In the genomic region with DNA sequence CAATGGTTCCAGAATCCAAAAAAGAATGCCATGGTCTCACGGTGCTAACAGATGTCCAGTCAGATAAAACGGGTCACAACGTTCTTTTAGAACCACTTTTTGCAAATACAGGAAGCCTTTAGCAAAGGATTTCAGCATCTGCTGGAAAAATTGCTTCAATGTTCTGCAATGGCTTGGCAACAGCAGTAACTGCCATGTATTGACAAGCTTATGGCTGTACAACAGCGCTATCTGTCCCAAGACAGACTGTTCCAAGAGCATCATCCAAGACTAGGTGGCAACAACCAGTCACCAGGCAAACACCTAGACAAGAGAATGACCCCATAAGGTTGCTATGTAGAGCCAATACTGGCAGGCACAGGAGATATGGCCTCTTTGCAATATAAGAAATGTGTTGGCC, we compare ENCODE assay signal across 18 cellular contexts.
"Had no signal": no experiment of that assay in that cellular context is flagged by ENCODE, and none has a peak within 500 bp of the region (broad histone marks: within the 10 kb centered on the region; RNA-seq: fewer than 3 reads in every experiment).

No MANE protein-coding gene starts in this region.

- H3K27me3 ChIP-seq: heart left ventricle, right lobe of liver, suprapubic skin, tibial nerve had no signal

- H3K4me1 ChIP-seq: right lobe of liver, suprapubic skin had no signal

- H3K4me3 ChIP-seq: heart left ventricle, lung, right lobe of liver, skin epidermis, suprapubic skin, tibial nerve had no signal

- ATAC-seq: activated CD8-positive, alpha-beta T cell treated with anti-CD3 and anti-CD28 coated beads, Interleukin-2, amount 10 ng/mL, durations not matched to agents 7 days and 5 days; activated naive CD8-positive, alpha-beta T cell treated with anti-CD3 and anti-CD28 coated beads, Interleukin-2, amount 50 U/mL, for 24 hours; stimulated activated naive CD8-positive, alpha-beta T cell treated with anti-CD3 and anti-CD28 coated beads, Interleukin-15, amount 100 ng/mL, for 72 hours had no signal

- DNase-seq: activated CD4-positive, alpha-beta T cell treated with anti-CD3 and anti-CD28 coated beads for 1 hour; activated CD4-positive, alpha-beta T cell treated with anti-CD3 and anti-CD28 coated beads, Interleukin-2, amount 50 U/mL, for 1 hour; activated CD8-positive, alpha-beta T cell treated with anti-CD3 and anti-CD28 coated beads, Interleukin-2, amount 10 ng/mL, durations not matched to agents 7 days and 5 days; activated gamma-delta T cell; activated naive CD4-positive, alpha-beta T cell treated with anti-CD3 and anti-CD28 coated beads, Interleukin-2, amount 50 U/mL, for 16 hours; activated naive CD8-positive, alpha-beta T cell treated with anti-CD3 and anti-CD28 coated beads, Interleukin-2, amount 50 U/mL, for 24 hours; cortex of kidney; heart left ventricle; kidney; naive B cell; right lobe of liver; stimulated activated CD4-positive, alpha-beta T cell treated with anti-CD3 and anti-CD28 coated beads, Interleukin-1b, Interleukin-23, amount 100 ng/mL, for 48 hours; stimulated activated naive CD8-positive, alpha-beta T cell treated with anti-CD3 and anti-CD28 coated beads, Interleukin-15, amount 100 ng/mL, for 72 hours had no signal

- H3K27ac ChIP-seq: epithelial cell of prostate, heart left ventricle, right lobe of liver, skin epidermis, suprapubic skin, tibial nerve had no signal

- H3K9me3 ChIP-seq: heart left ventricle, right lobe of liver, suprapubic skin, tibial nerve had no signal

- H3K36me3 ChIP-seq: suprapubic skin had no signal
